ENCODE assay signal across 1 cellular context in genomic region chr3:160399347-160400047, GRCh38.
TF ChIP-seq lines count a peak whose summit lies in the region.

TSS of gene SMC4 (plus strand) at chr3:160399650. CDS start at chr3:160400827, 1,177 bp downstream.

TF ChIP-seq in HepG2, 621 proteins besides CTCF, POLR2A, EP300 and RAD21 (continued from another document and continues in another):
- TF ChIP-seq, protein P1, sequence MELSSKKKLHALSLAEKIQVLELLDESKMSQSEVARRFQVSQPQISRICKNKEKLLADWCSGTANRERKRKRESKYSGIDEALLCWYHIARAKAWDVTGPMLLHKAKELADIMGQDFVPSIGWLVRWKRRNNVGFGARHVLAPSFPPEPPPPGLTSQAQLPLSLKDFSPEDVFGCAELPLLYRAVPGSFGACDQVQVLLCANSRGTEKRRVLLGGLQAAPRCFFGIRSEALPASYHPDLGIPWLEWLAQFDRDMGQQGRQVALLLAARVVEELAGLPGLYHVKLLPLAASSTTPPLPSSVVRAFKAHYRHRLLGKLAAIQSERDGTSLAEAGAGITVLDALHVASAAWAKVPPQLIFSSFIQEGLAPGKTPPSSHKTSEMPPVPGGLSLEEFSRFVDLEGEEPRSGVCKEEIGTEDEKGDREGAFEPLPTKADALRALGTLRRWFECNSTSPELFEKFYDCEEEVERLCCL (CRISPR knock-in tag; IDR thresholded peaks at IDR 0.05; ENCODE audit: borderline replicate concordance), result no peak
- TF ChIP-seq, protein P2, sequence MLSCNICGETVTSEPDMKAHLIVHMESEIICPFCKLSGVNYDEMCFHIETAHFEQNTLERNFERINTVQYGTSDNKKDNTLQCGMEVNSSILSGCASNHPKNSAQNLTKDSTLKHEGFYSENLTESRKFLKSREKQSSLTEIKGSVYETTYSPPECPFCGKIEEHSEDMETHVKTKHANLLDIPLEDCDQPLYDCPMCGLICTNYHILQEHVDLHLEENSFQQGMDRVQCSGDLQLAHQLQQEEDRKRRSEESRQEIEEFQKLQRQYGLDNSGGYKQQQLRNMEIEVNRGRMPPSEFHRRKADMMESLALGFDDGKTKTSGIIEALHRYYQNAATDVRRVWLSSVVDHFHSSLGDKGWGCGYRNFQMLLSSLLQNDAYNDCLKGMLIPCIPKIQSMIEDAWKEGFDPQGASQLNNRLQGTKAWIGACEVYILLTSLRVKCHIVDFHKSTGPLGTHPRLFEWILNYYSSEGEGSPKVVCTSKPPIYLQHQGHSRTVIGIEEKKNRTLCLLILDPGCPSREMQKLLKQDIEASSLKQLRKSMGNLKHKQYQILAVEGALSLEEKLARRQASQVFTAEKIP (CRISPR knock-in tag; IDR thresholded peaks at IDR 0.05; ENCODE audit: borderline replicate concordance), result no peak
- TF ChIP-seq, protein P3, sequence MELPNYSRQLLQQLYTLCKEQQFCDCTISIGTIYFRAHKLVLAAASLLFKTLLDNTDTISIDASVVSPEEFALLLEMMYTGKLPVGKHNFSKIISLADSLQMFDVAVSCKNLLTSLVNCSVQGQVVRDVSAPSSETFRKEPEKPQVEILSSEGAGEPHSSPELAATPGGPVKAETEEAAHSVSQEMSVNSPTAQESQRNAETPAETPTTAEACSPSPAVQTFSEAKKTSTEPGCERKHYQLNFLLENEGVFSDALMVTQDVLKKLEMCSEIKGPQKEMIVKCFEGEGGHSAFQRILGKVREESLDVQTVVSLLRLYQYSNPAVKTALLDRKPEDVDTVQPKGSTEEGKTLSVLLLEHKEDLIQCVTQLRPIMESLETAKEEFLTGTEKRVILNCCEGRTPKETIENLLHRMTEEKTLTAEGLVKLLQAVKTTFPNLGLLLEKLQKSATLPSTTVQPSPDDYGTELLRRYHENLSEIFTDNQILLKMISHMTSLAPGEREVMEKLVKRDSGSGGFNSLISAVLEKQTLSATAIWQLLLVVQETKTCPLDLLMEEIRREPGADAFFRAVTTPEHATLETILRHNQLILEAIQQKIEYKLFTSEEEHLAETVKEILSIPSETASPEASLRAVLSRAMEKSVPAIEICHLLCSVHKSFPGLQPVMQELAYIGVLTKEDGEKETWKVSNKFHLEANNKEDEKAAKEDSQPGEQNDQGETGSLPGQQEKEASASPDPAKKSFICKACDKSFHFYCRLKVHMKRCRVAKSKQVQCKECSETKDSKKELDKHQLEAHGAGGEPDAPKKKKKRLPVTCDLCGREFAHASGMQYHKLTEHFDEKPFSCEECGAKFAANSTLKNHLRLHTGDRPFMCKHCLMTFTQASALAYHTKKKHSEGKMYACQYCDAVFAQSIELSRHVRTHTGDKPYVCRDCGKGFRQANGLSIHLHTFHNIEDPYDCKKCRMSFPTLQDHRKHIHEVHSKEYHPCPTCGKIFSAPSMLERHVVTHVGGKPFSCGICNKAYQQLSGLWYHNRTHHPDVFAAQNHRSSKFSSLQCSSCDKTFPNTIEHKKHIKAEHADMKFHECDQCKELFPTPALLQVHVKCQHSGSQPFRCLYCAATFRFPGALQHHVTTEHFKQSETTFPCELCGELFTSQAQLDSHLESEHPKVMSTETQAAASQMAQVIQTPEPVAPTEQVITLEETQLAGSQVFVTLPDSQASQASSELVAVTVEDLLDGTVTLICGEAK (IDR thresholded peaks at IDR 0.05), result no peak
- TF ChIP-seq, protein P3 (CRISPR knock-in tag; IDR thresholded peaks at IDR 0.05), result no peak
- TF ChIP-seq ZFP36L1 (CRISPR knock-in tag; IDR thresholded peaks at IDR 0.05) (peak; percentile 25; the same call in 1 of the 2 replicates), GATAD2A (CRISPR knock-in tag; IDR thresholded peaks at IDR 0.05) (no peak), HNRNPH1 (optimal IDR thresholded peaks at IDR 0.05; ENCODE audit: low read depth, low read length) (no peak), MLLT10 (CRISPR knock-in tag; IDR thresholded peaks at IDR 0.05) (no peak), ZSCAN25 (CRISPR knock-in tag; IDR thresholded peaks at IDR 0.05) (no peak), ZNF20 (CRISPR knock-in tag; IDR thresholded peaks at IDR 0.05) (no peak), MEIS1 (CRISPR knock-in tag; IDR thresholded peaks at IDR 0.05; ENCODE audit: borderline replicate concordance) (no peak), BRCA1 (CRISPR knock-in tag; IDR thresholded peaks at IDR 0.05) (no peak), ARNT (IDR thresholded peaks at IDR 0.05) (no peak), HHEX (CRISPR knock-in tag; IDR thresholded peaks at IDR 0.05) (no peak), ZNF3 (CRISPR knock-in tag; IDR thresholded peaks at IDR 0.05) (no peak), ZNF816 (CRISPR knock-in tag; IDR thresholded peaks at IDR 0.05; ENCODE audit: borderline replicate concordance) (no peak; the same call in 1 of the 2 replicates), ZNF335 (CRISPR knock-in tag; IDR thresholded peaks at IDR 0.05) (no peak), RFX5 (IDR thresholded peaks at IDR 0.05; ENCODE audit: low read depth, low read length) (no peak), POGZ (CRISPR knock-in tag; IDR thresholded peaks at IDR 0.05) (peak; percentile 85; the same call in 1 of the 2 replicates), ZIK1 (CRISPR knock-in tag; IDR thresholded peaks at IDR 0.05; ENCODE audit: borderline replicate concordance, low read depth) (no peak), MTF2 (CRISPR knock-in tag; IDR thresholded peaks at IDR 0.05; ENCODE audit: borderline replicate concordance) (no peak), CREM (IDR thresholded peaks at IDR 0.05) (peak; percentile 46), CREM (CRISPR knock-in tag; IDR thresholded peaks at IDR 0.05) (no peak), ZNF180 (CRISPR knock-in tag; IDR thresholded peaks at IDR 0.05; ENCODE audit: borderline replicate concordance, low read depth) (no peak), ELK4 (CRISPR knock-in tag; IDR thresholded peaks at IDR 0.05; ENCODE audit: borderline replicate concordance) (no peak), ELF1 (CRISPR knock-in tag; IDR thresholded peaks at IDR 0.05) (no peak), HNRNPL (IDR thresholded peaks at IDR 0.05; ENCODE audit: low read depth, low read length) (no peak), ZMYM3 (CRISPR knock-in tag; IDR thresholded peaks at IDR 0.05) (no peak), ZNF235 (CRISPR knock-in tag; IDR thresholded peaks at IDR 0.05; ENCODE audit: borderline replicate concordance) (no peak), ZNF547 (CRISPR knock-in tag; IDR thresholded peaks at IDR 0.05) (no peak), MAF1 (CRISPR knock-in tag; IDR thresholded peaks at IDR 0.05; ENCODE audit: borderline replicate concordance) (no peak)
- TF ChIP-seq, protein P4, sequence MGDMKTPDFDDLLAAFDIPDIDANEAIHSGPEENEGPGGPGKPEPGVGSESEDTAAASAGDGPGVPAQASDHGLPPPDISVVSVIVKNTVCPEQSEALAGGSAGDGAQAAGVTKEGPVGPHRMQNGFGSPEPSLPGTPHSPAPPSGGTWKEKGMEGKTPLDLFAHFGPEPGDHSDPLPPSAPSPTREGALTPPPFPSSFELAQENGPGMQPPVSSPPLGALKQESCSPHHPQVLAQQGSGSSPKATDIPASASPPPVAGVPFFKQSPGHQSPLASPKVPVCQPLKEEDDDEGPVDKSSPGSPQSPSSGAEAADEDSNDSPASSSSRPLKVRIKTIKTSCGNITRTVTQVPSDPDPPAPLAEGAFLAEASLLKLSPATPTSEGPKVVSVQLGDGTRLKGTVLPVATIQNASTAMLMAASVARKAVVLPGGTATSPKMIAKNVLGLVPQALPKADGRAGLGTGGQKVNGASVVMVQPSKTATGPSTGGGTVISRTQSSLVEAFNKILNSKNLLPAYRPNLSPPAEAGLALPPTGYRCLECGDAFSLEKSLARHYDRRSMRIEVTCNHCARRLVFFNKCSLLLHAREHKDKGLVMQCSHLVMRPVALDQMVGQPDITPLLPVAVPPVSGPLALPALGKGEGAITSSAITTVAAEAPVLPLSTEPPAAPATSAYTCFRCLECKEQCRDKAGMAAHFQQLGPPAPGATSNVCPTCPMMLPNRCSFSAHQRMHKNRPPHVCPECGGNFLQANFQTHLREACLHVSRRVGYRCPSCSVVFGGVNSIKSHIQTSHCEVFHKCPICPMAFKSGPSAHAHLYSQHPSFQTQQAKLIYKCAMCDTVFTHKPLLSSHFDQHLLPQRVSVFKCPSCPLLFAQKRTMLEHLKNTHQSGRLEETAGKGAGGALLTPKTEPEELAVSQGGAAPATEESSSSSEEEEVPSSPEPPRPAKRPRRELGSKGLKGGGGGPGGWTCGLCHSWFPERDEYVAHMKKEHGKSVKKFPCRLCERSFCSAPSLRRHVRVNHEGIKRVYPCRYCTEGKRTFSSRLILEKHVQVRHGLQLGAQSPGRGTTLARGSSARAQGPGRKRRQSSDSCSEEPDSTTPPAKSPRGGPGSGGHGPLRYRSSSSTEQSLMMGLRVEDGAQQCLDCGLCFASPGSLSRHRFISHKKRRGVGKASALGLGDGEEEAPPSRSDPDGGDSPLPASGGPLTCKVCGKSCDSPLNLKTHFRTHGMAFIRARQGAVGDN (CRISPR knock-in tag; IDR thresholded peaks at IDR 0.05), result peak; percentile 60
- TF ChIP-seq, protein P5, sequence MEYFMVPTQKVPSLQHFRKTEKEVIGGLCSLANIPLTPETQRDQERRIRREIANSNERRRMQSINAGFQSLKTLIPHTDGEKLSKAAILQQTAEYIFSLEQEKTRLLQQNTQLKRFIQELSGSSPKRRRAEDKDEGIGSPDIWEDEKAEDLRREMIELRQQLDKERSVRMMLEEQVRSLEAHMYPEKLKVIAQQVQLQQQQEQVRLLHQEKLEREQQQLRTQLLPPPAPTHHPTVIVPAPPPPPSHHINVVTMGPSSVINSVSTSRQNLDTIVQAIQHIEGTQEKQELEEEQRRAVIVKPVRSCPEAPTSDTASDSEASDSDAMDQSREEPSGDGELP (IDR thresholded peaks at IDR 0.05; ENCODE audit: borderline replicate concordance, low read depth), result no peak
- TF ChIP-seq, protein P6, sequence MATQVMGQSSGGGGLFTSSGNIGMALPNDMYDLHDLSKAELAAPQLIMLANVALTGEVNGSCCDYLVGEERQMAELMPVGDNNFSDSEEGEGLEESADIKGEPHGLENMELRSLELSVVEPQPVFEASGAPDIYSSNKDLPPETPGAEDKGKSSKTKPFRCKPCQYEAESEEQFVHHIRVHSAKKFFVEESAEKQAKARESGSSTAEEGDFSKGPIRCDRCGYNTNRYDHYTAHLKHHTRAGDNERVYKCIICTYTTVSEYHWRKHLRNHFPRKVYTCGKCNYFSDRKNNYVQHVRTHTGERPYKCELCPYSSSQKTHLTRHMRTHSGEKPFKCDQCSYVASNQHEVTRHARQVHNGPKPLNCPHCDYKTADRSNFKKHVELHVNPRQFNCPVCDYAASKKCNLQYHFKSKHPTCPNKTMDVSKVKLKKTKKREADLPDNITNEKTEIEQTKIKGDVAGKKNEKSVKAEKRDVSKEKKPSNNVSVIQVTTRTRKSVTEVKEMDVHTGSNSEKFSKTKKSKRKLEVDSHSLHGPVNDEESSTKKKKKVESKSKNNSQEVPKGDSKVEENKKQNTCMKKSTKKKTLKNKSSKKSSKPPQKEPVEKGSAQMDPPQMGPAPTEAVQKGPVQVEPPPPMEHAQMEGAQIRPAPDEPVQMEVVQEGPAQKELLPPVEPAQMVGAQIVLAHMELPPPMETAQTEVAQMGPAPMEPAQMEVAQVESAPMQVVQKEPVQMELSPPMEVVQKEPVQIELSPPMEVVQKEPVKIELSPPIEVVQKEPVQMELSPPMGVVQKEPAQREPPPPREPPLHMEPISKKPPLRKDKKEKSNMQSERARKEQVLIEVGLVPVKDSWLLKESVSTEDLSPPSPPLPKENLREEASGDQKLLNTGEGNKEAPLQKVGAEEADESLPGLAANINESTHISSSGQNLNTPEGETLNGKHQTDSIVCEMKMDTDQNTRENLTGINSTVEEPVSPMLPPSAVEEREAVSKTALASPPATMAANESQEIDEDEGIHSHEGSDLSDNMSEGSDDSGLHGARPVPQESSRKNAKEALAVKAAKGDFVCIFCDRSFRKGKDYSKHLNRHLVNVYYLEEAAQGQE (IDR thresholded peaks at IDR 0.05; ENCODE audit: borderline replicate concordance in 1 of 2, low read depth in 1 of 2, low read length in 2 of 2), result 0 out of 4 replicates have a peak, but pooled peaks of 1 of the 2 experiments have one; percentile 21
- TF ChIP-seq, protein P7, sequence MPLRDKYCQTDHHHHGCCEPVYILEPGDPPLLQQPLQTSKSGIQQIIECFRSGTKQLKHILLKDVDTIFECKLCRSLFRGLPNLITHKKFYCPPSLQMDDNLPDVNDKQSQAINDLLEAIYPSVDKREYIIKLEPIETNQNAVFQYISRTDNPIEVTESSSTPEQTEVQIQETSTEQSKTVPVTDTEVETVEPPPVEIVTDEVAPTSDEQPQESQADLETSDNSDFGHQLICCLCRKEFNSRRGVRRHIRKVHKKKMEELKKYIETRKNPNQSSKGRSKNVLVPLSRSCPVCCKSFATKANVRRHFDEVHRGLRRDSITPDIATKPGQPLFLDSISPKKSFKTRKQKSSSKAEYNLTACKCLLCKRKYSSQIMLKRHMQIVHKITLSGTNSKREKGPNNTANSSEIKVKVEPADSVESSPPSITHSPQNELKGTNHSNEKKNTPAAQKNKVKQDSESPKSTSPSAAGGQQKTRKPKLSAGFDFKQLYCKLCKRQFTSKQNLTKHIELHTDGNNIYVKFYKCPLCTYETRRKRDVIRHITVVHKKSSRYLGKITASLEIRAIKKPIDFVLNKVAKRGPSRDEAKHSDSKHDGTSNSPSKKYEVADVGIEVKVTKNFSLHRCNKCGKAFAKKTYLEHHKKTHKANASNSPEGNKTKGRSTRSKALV (CRISPR knock-in tag; IDR thresholded peaks at IDR 0.05), result peak; percentile 7; the same call in 1 of the 2 replicates
